ENCODE assay signal across 8 cellular contexts in genomic region chr3:177337548-177338331, GRCh38.
DNase-seq lines count a peak whose midpoint lies in the region; ATAC-seq lines count a peak whose summit lies in the region.

No MANE protein-coding gene starts in this region.

- no peaks in the 10 kb centered on the region for H3K36me3 ChIP-seq in SK-N-MC (ENCODE audit: insufficient read depth, low read length)
- no peaks in the 10 kb centered on the region for H3K36me3 ChIP-seq in effector memory CD4-positive, alpha-beta T cell (ENCODE audit: control insufficient read depth, insufficient read depth, low read length)

- intact Hi-C loops in Right ventricle myocardium inferior (cut with DNase I), result no loop called here

- H3K9me3 ChIP-seq in SK-N-MC (ENCODE audit: low read depth, low read length), result no peaks in the 10 kb centered on the region
- H3K9me3 ChIP-seq in effector memory CD4-positive, alpha-beta T cell (ENCODE audit: control insufficient read depth, low read length), result no peaks in the 10 kb centered on the region

- no peak overlapping the region for H3K4me3 ChIP-seq in SK-N-MC
- no peak overlapping the region for H3K4me3 ChIP-seq in effector memory CD4-positive, alpha-beta T cell (ENCODE audit: insufficient read depth, low read depth, low read length, poor library complexity, severe bottlenecking)

- H3K27me3 ChIP-seq in effector memory CD4-positive, alpha-beta T cell (replicated peaks; ENCODE audit: control insufficient read depth, insufficient read depth, low read length, poor library complexity, severe bottlenecking), result no peaks in the 10 kb centered on the region

- no peak overlapping the region for H3K9ac ChIP-seq in SK-N-MC (ENCODE audit: insufficient read length)

- H3K4me1 ChIP-seq in effector memory CD4-positive, alpha-beta T cell (ENCODE audit: control insufficient read depth, insufficient read depth, low read length, poor library complexity, severe bottlenecking), result peaks cover 3% of the 10 kb centered on the region

- DNase-seq in SK-N-MC (ENCODE audit: low read depth, low spot score) (no peak), Right ventricle myocardium inferior (ENCODE audit: missing footprints) (no peak), DMS114 treated with DMSO at 0.1 percent for 48 hours (lab: John Stamatoyannopoulos, UW; ENCODE audit: unreplicated experiment) (no peak), amygdala (lab: John Stamatoyannopoulos, UW) (no peak)
- DNase-seq in effector memory CD4-positive, alpha-beta T cell, result peak; percentile 10 to 57 (median 19)
- peak in 2 of 3 donors; percentile 61 to 74 for DNase-seq in stimulated activated CD4-positive, alpha-beta T cell treated with anti-CD3 and anti-CD28 coated beads, TNF-alpha, amount 100 ng/mL, for 48 hours (ENCODE audit: low read depth in 3 of 3)

- H3K27ac ChIP-seq in SK-N-MC, result peak overlapping the region; percentile 78
- H3K27ac ChIP-seq in effector memory CD4-positive, alpha-beta T cell (ENCODE audit: insufficient read depth, low read length, poor library complexity, severe bottlenecking), result no peak overlapping the region

- ATAC-seq in GM18868 (IDR thresholded peaks at IDR 0.05; ENCODE audit: unreplicated experiment) (peak; percentile 81), HG02852 (IDR thresholded peaks at IDR 0.05; ENCODE audit: unreplicated experiment) (peak; percentile 75), Right ventricle myocardium inferior (no peak)

Comparison
In these comparisons a context has a peak if more than half of its experiments do, and no peak if none do; other contexts are left out.
1. DNase-seq: peak in effector memory CD4-positive, alpha-beta T cell (3 of 3) and stimulated activated CD4-positive, alpha-beta T cell treated with anti-CD3 and anti-CD28 coated beads, TNF-alpha, amount 100 ng/mL, for 48 hours (2 of 3); none in SK-N-MC (single experiment), Right ventricle myocardium inferior (single experiment), DMS114 treated with DMSO at 0.1 percent for 48 hours (single experiment) and amygdala (0 of 56).